9 cellular contexts compared by ENCODE assay signal in genomic region chr1:83882906-83883305, GRCh38.
A peak's percentile ranks its signal among the peaks of the same experiment; 100 is the strongest.
DNase-seq lines count a peak whose midpoint lies in the region; ATAC-seq and TF ChIP-seq lines count a peak whose summit lies in the region.
"Had no signal": no experiment of that assay in that cellular context is flagged by ENCODE, and none has a peak within 500 bp of the region (broad histone marks: within the 10 kb centered on the region; RNA-seq: fewer than 3 reads in every experiment).

No MANE protein-coding gene starts in this region.

- WGBS in right lobe of liver (ENCODE audit: insufficient coverage, low coverage, low lambda C conversion rate, missing lambda C conversion rate) = 26% methylated on average over 2 of the region's 2 CpGs
- 32 to 33% methylated on average over 2 of the region's 2 CpGs for WGBS in tibial nerve, 2 donors

- CTCF ChIA-PET in CD8-positive, alpha-beta memory T cell (lab: Charles Lee) = no interaction called here

- no peak overlapping the region for H3K4me3 Mint-ChIP-seq in CD8-positive, alpha-beta memory T cell
- H3K4me3 Mint-ChIP-seq: activated naive CD8-positive, alpha-beta T cell treated with anti-CD3 and anti-CD28 coated beads, Interleukin-2, amount 10 ng/mL, durations not matched to agents 7 days and 5 days had no signal

- TF ChIP-seq POLR2A in right lobe of liver (IDR thresholded peaks at IDR 0.05) (no peak), tibial nerve (IDR thresholded peaks at IDR 0.05) (no peak)

- H3K36me3 ChIP-seq in right lobe of liver (no peaks in the 10 kb centered on the region), tibial nerve (peaks cover 0 to 10% (median 0%) of the 10 kb centered on the region in 3 donors)
- no peaks in the 10 kb centered on the region for H3K36me3 ChIP-seq in CD8-positive, alpha-beta memory T cell (ENCODE audit: insufficient read depth, low read length)

- H3K36me3 Mint-ChIP-seq in CD8-positive, alpha-beta memory T cell = peaks cover 0 to 2% (median 0%) of the 10 kb centered on the region in 3 donors
- H3K36me3 Mint-ChIP-seq: activated naive CD8-positive, alpha-beta T cell treated with anti-CD3 and anti-CD28 coated beads, Interleukin-2, amount 10 ng/mL, durations not matched to agents 7 days and 5 days had no signal

- TF ChIP-seq EP300 in tibial nerve (IDR thresholded peaks at IDR 0.05) = no peak

- H3K27ac Mint-ChIP-seq in CD8-positive, alpha-beta memory T cell = no peak overlapping the region
- H3K27ac Mint-ChIP-seq: activated naive CD8-positive, alpha-beta T cell treated with anti-CD3 and anti-CD28 coated beads, Interleukin-2, amount 10 ng/mL, durations not matched to agents 7 days and 5 days had no signal

- H3K9me3 Mint-ChIP-seq in CD8-positive, alpha-beta memory T cell = peaks cover 0 to 2% (median 0%) of the 10 kb centered on the region in 5 donors
- H3K9me3 Mint-ChIP-seq: activated naive CD8-positive, alpha-beta T cell treated with anti-CD3 and anti-CD28 coated beads, Interleukin-2, amount 10 ng/mL, durations not matched to agents 7 days and 5 days had no signal

- TF ChIP-seq CTCF in right lobe of liver (IDR thresholded peaks at IDR 0.05) (peak; percentile 31 to 56 (median 38)), tibial nerve (IDR thresholded peaks at IDR 0.05) (no peak)

- POLR2A ChIA-PET in CD8-positive, alpha-beta memory T cell (lab: Charles Lee) = no interaction called here

- no peak overlapping the region for H3K4me3 ChIP-seq in Jurkat, Clone E6-1 (ENCODE audit: low read length)
- no peak overlapping the region for H3K4me3 ChIP-seq in right lobe of liver
- H3K4me3 ChIP-seq in tibial nerve = no peak overlapping the region
- no peak overlapping the region for H3K4me3 ChIP-seq in CD8-positive, alpha-beta memory T cell (ENCODE audit: low read length)

- H3K27me3 ChIP-seq in right lobe of liver (no peaks in the 10 kb centered on the region), tibial nerve (no peaks in the 10 kb centered on the region)
- H3K27me3 ChIP-seq in CD8-positive, alpha-beta memory T cell (ENCODE audit: insufficient read depth, low read length, poor library complexity, severe bottlenecking) = no peaks in the 10 kb centered on the region

- H3K27ac ChIP-seq in right lobe of liver = no peak overlapping the region
- no peak overlapping the region for H3K27ac ChIP-seq in tibial nerve
- H3K27ac ChIP-seq in CD8-positive, alpha-beta memory T cell (ENCODE audit: low read depth, low read length) = no peak overlapping the region

- H3K4me1 Mint-ChIP-seq in CD8-positive, alpha-beta memory T cell = peaks cover 0 to 4% (median 0%) of the 10 kb centered on the region in 3 donors
- H3K4me1 Mint-ChIP-seq: activated naive CD8-positive, alpha-beta T cell treated with anti-CD3 and anti-CD28 coated beads, Interleukin-2, amount 10 ng/mL, durations not matched to agents 7 days and 5 days had no signal

- ATAC-seq in right lobe of liver (peak; percentile 91 to 100 (median 96)), HG03097 (IDR thresholded peaks at IDR 0.05; ENCODE audit: low FRiP score, unreplicated experiment) (no peak)

- no peaks in the 10 kb centered on the region for H3K9me3 ChIP-seq in right lobe of liver
- H3K9me3 ChIP-seq in tibial nerve = no peaks in the 10 kb centered on the region
- H3K9me3 ChIP-seq in CD8-positive, alpha-beta memory T cell (ENCODE audit: low read length) = no peaks in the 10 kb centered on the region

- peaks cover 6 to 34% of the 10 kb centered on the region in 2 donors for H3K27me3 Mint-ChIP-seq in CD8-positive, alpha-beta memory T cell
- H3K27me3 Mint-ChIP-seq: activated naive CD8-positive, alpha-beta T cell treated with anti-CD3 and anti-CD28 coated beads, Interleukin-2, amount 10 ng/mL, durations not matched to agents 7 days and 5 days had no signal

- intact Hi-C loops in right lobe of liver (cut with DNase I) = no loop called here

- DNase-seq in ELF-1 (ENCODE audit: low read depth, low spot score) (peak; percentile 15), SW480 (ENCODE audit: low spot score) (peak; percentile 17), right lobe of liver (peak in 2 of 3 donors; percentile 41 to 58), tibial nerve (ENCODE audit: low spot score in 2 of 2) (no peak), hepatic stellate cell (ENCODE audit: low spot score) (no peak)
- DNase-seq in Jurkat, Clone E6-1 (ENCODE audit: low read depth, low spot score) = peak; percentile 1
- DNase-seq in CD8-positive, alpha-beta memory T cell = no peak
- DNase-seq: activated naive CD8-positive, alpha-beta T cell treated with anti-CD3 and anti-CD28 coated beads, Interleukin-2, amount 10 ng/mL, durations not matched to agents 7 days and 5 days had no signal

- no peaks in the 10 kb centered on the region for H3K4me1 ChIP-seq in right lobe of liver
- H3K4me1 ChIP-seq in tibial nerve = no peaks in the 10 kb centered on the region
- H3K4me1 ChIP-seq in CD8-positive, alpha-beta memory T cell (ENCODE audit: insufficient read depth, low read length) = no peaks in the 10 kb centered on the region

Comparison
In these comparisons a context has a peak if more than half of its experiments do, and no peak if none do; other contexts are left out.
1. DNase-seq: peak in ELF-1 (single experiment), Jurkat, Clone E6-1 (single experiment), SW480 (single experiment) and right lobe of liver (2 of 3); none in tibial nerve (0 of 2), CD8-positive, alpha-beta memory T cell (0 of 5) and hepatic stellate cell (single experiment).
2. CTCF ChIP-seq: peak in right lobe of liver (4 of 4); none in tibial nerve (0 of 5).